27 cellular contexts compared by ENCODE assay signal in the genomic region with DNA sequence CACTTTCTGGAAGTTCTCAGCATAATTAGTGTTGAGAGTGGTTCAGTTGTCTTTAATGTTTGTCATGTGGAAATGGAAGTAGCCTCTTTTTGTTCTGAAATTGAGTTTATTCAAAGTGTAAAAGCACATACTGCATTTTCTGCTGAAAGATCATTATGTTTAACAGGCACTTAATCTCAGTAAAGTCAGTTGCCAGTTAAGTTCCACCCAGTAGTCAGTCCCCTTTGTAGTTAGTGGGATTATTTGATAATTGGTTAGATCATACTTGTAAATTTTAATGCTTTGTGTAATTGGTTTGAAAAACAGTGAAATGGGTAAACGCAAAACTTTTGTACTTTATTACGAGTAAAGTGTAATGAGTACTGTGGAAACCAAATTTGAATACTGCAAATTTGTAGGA. TPM values are rescaled to one million over a fixed set of nuclear protein-coding genes. Genes with fewer than 3 reads are reported as not detected.
DNase-seq lines count a peak whose midpoint lies in the region; ATAC-seq and TF ChIP-seq lines count a peak whose summit lies in the region.
"Had no signal": no experiment of that assay in that cellular context is flagged by ENCODE, and none has a peak within 500 bp of the region (broad histone marks: within the 10 kb centered on the region; RNA-seq: fewer than 3 reads in every experiment).

No MANE protein-coding gene starts in this region.

- peaks cover 8% of the 10 kb centered on the region for H3K79me1 ChIP-seq in mesendoderm (ENCODE audit: low read length)

- H3K27me3 Mint-ChIP-seq in activated T-cell treated with anti-CD3 and anti-CD28 coated beads, Interleukin-2, amount 50 U/mL, for 72 hours (ENCODE audit: low read depth), result no peaks in the 10 kb centered on the region
- no peaks in the 10 kb centered on the region for H3K27me3 Mint-ChIP-seq in T-helper 17 cell
- H3K27me3 Mint-ChIP-seq in endodermal cell (ENCODE audit: insufficient read depth), result no peaks in the 10 kb centered on the region
- H3K27me3 Mint-ChIP-seq: B cell; naive thymus-derived CD8-positive, alpha-beta T cell; T-cell had no signal

- ATAC-seq in activated T-cell treated with anti-CD3 and anti-CD28 coated beads, Interleukin-2, amount 50 U/mL, for 72 hours (replicated peaks in 1 of 2), result no peak
- ATAC-seq in T-helper 17 cell, result no peak
- ATAC-seq in stimulated activated effector memory CD8-positive, alpha-beta T cell treated with anti-CD3 and anti-CD28 coated beads, Interleukin-12 subunit alpha, Interleukin-12 subunit beta, amount 100 ng/mL, for 72 hours, result no peak
- ATAC-seq: left lung; naive thymus-derived CD8-positive, alpha-beta T cell; sciatic nerve; T-cell had no signal

- no peak overlapping the region for H2AK5ac ChIP-seq in mesendoderm (ENCODE audit: low read length)

- H3K4me3 ChIP-seq in endodermal cell (ENCODE audit: low read length) (peak overlapping the region; percentile 19), mesendoderm (ENCODE audit: low read length) (no peak overlapping the region)
- H3K4me3 ChIP-seq: cardiac muscle cell, esophagus squamous epithelium, left lung, SJCRH30 had no signal

- H3K4me3 Mint-ChIP-seq in activated T-cell treated with anti-CD3 and anti-CD28 coated beads, Interleukin-2, amount 50 U/mL, for 72 hours, result no peak overlapping the region
- H3K4me3 Mint-ChIP-seq in T-helper 17 cell (no peak overlapping the region), endodermal cell (no peak overlapping the region)
- H3K4me3 Mint-ChIP-seq in stimulated activated effector memory CD8-positive, alpha-beta T cell treated with anti-CD3 and anti-CD28 coated beads, Interleukin-12 subunit alpha, Interleukin-12 subunit beta, amount 100 ng/mL, for 72 hours, result no peak overlapping the region
- H3K4me3 Mint-ChIP-seq: B cell, mesothelial cell of epicardium had no signal

- peaks cover 5% of the 10 kb centered on the region for H3K4me1 ChIP-seq in endodermal cell (ENCODE audit: control insufficient read depth, insufficient read depth, low read length)
- H3K4me1 ChIP-seq in mesendoderm (ENCODE audit: control insufficient read depth, low read depth, low read length), result peaks cover 2% of the 10 kb centered on the region

- H3K36me3 ChIP-seq in endodermal cell (ENCODE audit: control insufficient read depth, insufficient read depth, low read length) (peaks cover 80% of the 10 kb centered on the region), mesendoderm (ENCODE audit: control insufficient read depth, insufficient read depth, low read length) (peaks cover 13% of the 10 kb centered on the region)

- no peak overlapping the region for H3K27ac ChIP-seq in endodermal cell (ENCODE audit: low read depth, low read length)
- no peak overlapping the region for H3K27ac ChIP-seq in mesendoderm (ENCODE audit: low read depth, low read length)
- H3K27ac ChIP-seq: cardiac muscle cell, esophagus squamous epithelium, left lung, SJCRH30 had no signal

- H2BK120ac ChIP-seq in mesendoderm (ENCODE audit: low read depth, low read length), result no peak overlapping the region

- no peak overlapping the region for H3K18ac ChIP-seq in mesendoderm (ENCODE audit: low read length)

- H3K4ac ChIP-seq in mesendoderm (ENCODE audit: low read depth, low read length), result no peak overlapping the region

- no peaks in the 10 kb centered on the region for H3K9me3 ChIP-seq in T-helper 17 cell (ENCODE audit: control insufficient read depth, low read length, poor library complexity, severe bottlenecking)
- H3K9me3 ChIP-seq in endodermal cell (ENCODE audit: control insufficient read depth, low read length), result no peaks in the 10 kb centered on the region
- H3K9me3 ChIP-seq: esophagus squamous epithelium, left lung, SJCRH30 had no signal

- H3K23ac ChIP-seq in mesendoderm (ENCODE audit: low read length), result no peak overlapping the region

- WGBS in endodermal cell (ENCODE audit: insufficient coverage in 1 of 2, insufficient read length in 1 of 2), 2 experiments, result 94 to 100% methylated on average over 2 of the region's 2 CpGs
- 100% methylated on average over 2 of the region's 2 CpGs for WGBS in mesendoderm (ENCODE audit: extremely low coverage, insufficient coverage, low lambda C conversion rate)

- no peak overlapping the region for H2BK5ac ChIP-seq in mesendoderm (ENCODE audit: low read length)

- H3K9ac ChIP-seq in endodermal cell (ENCODE audit: extremely low read depth, low read length, poor library complexity, severe bottlenecking) (no peak overlapping the region), mesendoderm (ENCODE audit: low read length) (no peak overlapping the region)

- peaks cover 24% of the 10 kb centered on the region for H3K79me2 ChIP-seq in mesendoderm (ENCODE audit: control insufficient read depth, insufficient read depth, low read length)

- H3K36me3 Mint-ChIP-seq in activated T-cell treated with anti-CD3 and anti-CD28 coated beads, Interleukin-2, amount 50 U/mL, for 72 hours (ENCODE audit: insufficient read depth in 2 of 2), result peaks cover 28 to 52% of the 10 kb centered on the region in 2 donors
- H3K36me3 Mint-ChIP-seq in T-helper 17 cell (ENCODE audit: low read depth) (peaks cover 10% of the 10 kb centered on the region), endodermal cell (ENCODE audit: low read depth) (peaks cover 78% of the 10 kb centered on the region)
- H3K36me3 Mint-ChIP-seq in stimulated activated effector memory CD8-positive, alpha-beta T cell treated with anti-CD3 and anti-CD28 coated beads, Interleukin-12 subunit alpha, Interleukin-12 subunit beta, amount 100 ng/mL, for 72 hours, result peaks cover 100% of the 10 kb centered on the region

- H3K27ac Mint-ChIP-seq in activated T-cell treated with anti-CD3 and anti-CD28 coated beads, Interleukin-2, amount 50 U/mL, for 72 hours, result peak overlapping the region; percentile 86
- H3K27ac Mint-ChIP-seq in T-helper 17 cell, result peak overlapping the region; percentile 37
- peak overlapping the region; percentile 82 for H3K27ac Mint-ChIP-seq in endodermal cell
- peak overlapping the region; percentile 45 for H3K27ac Mint-ChIP-seq in stimulated activated effector memory CD8-positive, alpha-beta T cell treated with anti-CD3 and anti-CD28 coated beads, Interleukin-12 subunit alpha, Interleukin-12 subunit beta, amount 100 ng/mL, for 72 hours
- H3K27ac Mint-ChIP-seq: B cell, mesothelial cell of epicardium had no signal

- H3K4me1 Mint-ChIP-seq in activated T-cell treated with anti-CD3 and anti-CD28 coated beads, Interleukin-2, amount 50 U/mL, for 72 hours (ENCODE audit: low read depth), result peaks cover 39% of the 10 kb centered on the region
- peaks cover 27% of the 10 kb centered on the region for H3K4me1 Mint-ChIP-seq in T-helper 17 cell
- peaks cover 12% of the 10 kb centered on the region for H3K4me1 Mint-ChIP-seq in endodermal cell
- peaks cover 38% of the 10 kb centered on the region for H3K4me1 Mint-ChIP-seq in stimulated activated effector memory CD8-positive, alpha-beta T cell treated with anti-CD3 and anti-CD28 coated beads, Interleukin-12 subunit alpha, Interleukin-12 subunit beta, amount 100 ng/mL, for 72 hours

- H2BK15ac ChIP-seq in mesendoderm (replicated peaks; ENCODE audit: low read depth), result no peak overlapping the region

- H3K9me3 Mint-ChIP-seq in activated T-cell treated with anti-CD3 and anti-CD28 coated beads, Interleukin-2, amount 50 U/mL, for 72 hours, result no peaks in the 10 kb centered on the region
- H3K9me3 Mint-ChIP-seq in endodermal cell, result no peaks in the 10 kb centered on the region
- no peaks in the 10 kb centered on the region for H3K9me3 Mint-ChIP-seq in stimulated activated effector memory CD8-positive, alpha-beta T cell treated with anti-CD3 and anti-CD28 coated beads, Interleukin-12 subunit alpha, Interleukin-12 subunit beta, amount 100 ng/mL, for 72 hours
- H3K9me3 Mint-ChIP-seq: mesothelial cell of epicardium; naive thymus-derived CD8-positive, alpha-beta T cell; T-cell had no signal

- no peak overlapping the region for H4K5ac ChIP-seq in mesendoderm (ENCODE audit: low read length)

- H3K27me3 ChIP-seq in endodermal cell (ENCODE audit: control insufficient read depth, insufficient read depth, low read length, poor library complexity, severe bottlenecking) (no peaks in the 10 kb centered on the region), mesendoderm (ENCODE audit: insufficient read depth, low read length, poor library complexity) (no peaks in the 10 kb centered on the region)
- H3K27me3 ChIP-seq: cardiac muscle cell, esophagus squamous epithelium, left lung, SJCRH30 had no signal

- no peak overlapping the region for H3K56ac ChIP-seq in mesendoderm (ENCODE audit: low read length)

- DNase-seq in activated T-cell treated with anti-CD3 and anti-CD28 coated beads, Interleukin-2, amount 50 U/mL, for 72 hours, result no peak
- no peak for DNase-seq in activated T-cell treated with anti-CD3 and anti-CD28 coated beads for 4 hours
- no peak for DNase-seq in T-helper 17 cell
- no peak for DNase-seq in endodermal cell
- DNase-seq in stimulated activated effector memory CD8-positive, alpha-beta T cell treated with anti-CD3 and anti-CD28 coated beads, Interleukin-12 subunit alpha, Interleukin-12 subunit beta, amount 100 ng/mL, for 72 hours (ENCODE audit: low spot score in 2 of 2), result no peak
- DNase-seq in NCI-H1694 treated with DMSO at 0.1 percent for 48 hours (lab: John Stamatoyannopoulos, UW), result no peak
- DNase-seq in HuH-7.5 (ENCODE audit: low spot score), result no peak
- no peak for DNase-seq in mesendoderm
- DNase-seq: activated CD4-positive, alpha-beta T cell treated with anti-CD3 and anti-CD28 coated beads for 4 hours; activated effector memory CD4-positive, alpha-beta T cell treated with anti-CD3 and anti-CD28 coated beads, Interleukin-2, amount 50 U/mL, for 16 hours; cortex of kidney; esophagus squamous epithelium; hippocampal formation; Kasumi-1; left lung; naive thymus-derived CD8-positive, alpha-beta T cell; NCI-H187; NCI-H524 treated with DMSO at 0.1 percent for 48 hours; SJCRH30; stimulated activated CD8-positive, alpha-beta memory T cell treated with anti-CD3 and anti-CD28 coated beads, Interleukin-4, amount 100 ng/mL, for 48 hours; T-cell; trophoblast cell had no signal

- H4K8ac ChIP-seq in mesendoderm (ENCODE audit: low read depth, low read length), result no peak overlapping the region

- no peak for TF ChIP-seq CTCF in endodermal cell (conservative IDR thresholded peaks at IDR 0.05)

- no peak overlapping the region for H3K4me2 ChIP-seq in mesendoderm (ENCODE audit: low read length)

RNA-seq across cellular contexts. Expression of a gene that starts 4.2 kb away (rescaled TPM):
- 100 to 1,000 TPM; 128 to 158 TPM for total RNA-seq in activated T-cell treated with anti-CD3 and anti-CD28 coated beads, Interleukin-2, amount 50 U/mL, for 72 hours
- total RNA-seq in T-helper 17 cell (100 to 1,000 TPM; 257 to 285 TPM), endodermal cell (100 to 1,000 TPM; 146 to 199 TPM)
- 156 TPM for polyA plus RNA-seq in endodermal cell (2013, experiment 1 of 2)
- polyA plus RNA-seq in endodermal cell (2013, experiment 2 of 2), result 138 TPM
- 155 TPM for polyA plus RNA-seq in mesendoderm (2013, experiment 1 of 2)
- 154 TPM for polyA plus RNA-seq in mesendoderm (2013, experiment 2 of 2)

RNA-seq across cellular contexts. Expression of a gene that starts 45.6 kb away (rescaled TPM):
- total RNA-seq in activated T-cell treated with anti-CD3 and anti-CD28 coated beads, Interleukin-2, amount 50 U/mL, for 72 hours, result 10 to 100 TPM; 17.7 to 20.2 TPM
- 10 to 100 TPM in 1 of 2 donors, 1 to 10 TPM in 1; 9.9 to 11.6 TPM for total RNA-seq in T-helper 17 cell
- 10 to 100 TPM; 38.4 to 57.6 TPM for total RNA-seq in endodermal cell
- polyA plus RNA-seq in endodermal cell (2013, experiment 1 of 2), result 14.3 TPM
- polyA plus RNA-seq in endodermal cell (2013, experiment 2 of 2), result 12.5 TPM
- 2.1 TPM for polyA plus RNA-seq in mesendoderm (2013, experiment 1 of 2)
- 1.8 TPM for polyA plus RNA-seq in mesendoderm (2013, experiment 2 of 2)
- total RNA-seq: HT1080 had no signal
